ENCODE assay signal across 35 cellular contexts in the genomic region with DNA sequence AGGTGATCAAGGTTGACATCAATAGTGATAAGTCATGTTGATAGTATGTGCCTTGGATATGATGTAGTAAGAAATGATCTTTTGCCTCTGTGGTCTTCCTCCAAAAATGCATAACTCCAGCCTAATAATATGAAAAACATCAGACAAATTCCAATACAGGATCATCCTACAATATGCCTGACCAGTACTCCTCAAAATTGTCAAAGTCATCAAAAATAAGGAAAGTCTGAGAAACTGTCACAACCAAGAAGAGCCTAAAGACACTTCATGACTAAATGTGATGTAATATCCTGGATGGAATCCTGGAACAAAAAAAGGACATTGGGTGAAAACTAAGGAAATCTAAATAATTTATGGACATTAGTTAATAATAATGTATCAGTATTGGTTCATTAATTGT. TPM values are rescaled to one million over a fixed set of nuclear protein-coding genes. Genes with fewer than 3 reads are reported as not detected.
A peak's percentile ranks its signal among the peaks of the same experiment; 100 is the strongest.
DNase-seq lines count a peak whose midpoint lies in the region; ATAC-seq, FAIRE-seq and TF ChIP-seq lines count a peak whose summit lies in the region.
"Had no signal": no experiment of that assay in that cellular context is flagged by ENCODE, and none has a peak within 500 bp of the region (broad histone marks: within the 10 kb centered on the region; RNA-seq: fewer than 3 reads in every experiment).

No MANE protein-coding gene starts in this region.

- intact Hi-C loops in HepG2 (cut with micrococcal nuclease; ENCODE audit: unreplicated experiment), result no loop called here
- intact Hi-C loops in right lobe of liver (cut with DNase I), result no loop called here
- intact Hi-C loops in K562 (cut with micrococcal nuclease), result no loop called here
- intact Hi-C loops in Right ventricle myocardium superior (cut with DNase I), result no loop called here
- intact Hi-C loops in natural killer cell (cut with micrococcal nuclease), result no loop called here

- FAIRE-seq in HepG2 (lab: Jason Lieb, UNC), result no peak
- no peak for FAIRE-seq in A549 (lab: Jason Lieb, UNC)
- no peak for FAIRE-seq in K562 (lab: Jason Lieb, UNC)
- FAIRE-seq: D721Med had no signal

- CTCF ChIA-PET in HepG2 (lab: Yijun Ruan, JAX; ENCODE audit: low intra/inter-chr PET ratio, low total read pairs), result no interaction called here
- CTCF ChIA-PET in A549 (lab: Yijun Ruan, JAX), result no interaction called here
- CTCF ChIA-PET in K562 (lab: Yijun Ruan, JAX; ENCODE audit: low intra/inter-chr PET ratio), result no interaction called here

- H3K9ac ChIP-seq in HepG2 (ENCODE audit: insufficient read depth, low read depth, low read length) (no peak overlapping the region), K562 (ENCODE audit: insufficient read depth in 1 of 2, low read depth in 2 of 2, low read length in 2 of 2) (no peak overlapping the region)
- H3K9ac ChIP-seq: BLaER1; BLaER1 treated with 17β-estradiol and CSF1 and Interleukin-3, amounts not matched to agents 10 nM and 100 nM had no signal

- TF ChIP-seq EP300 in HepG2 (IDR thresholded peaks at IDR 0.05; ENCODE audit: low read depth in 2 of 2, low read length in 2 of 2) (no peak), HepG2 (CRISPR knock-in tag; IDR thresholded peaks at IDR 0.05; ENCODE audit: borderline replicate concordance) (no peak), A549 (IDR thresholded peaks at IDR 0.05) (no peak), K562 (IDR thresholded peaks at IDR 0.05; ENCODE audit: low read length) (no peak)

- H3K27ac ChIP-seq in HepG2 (ENCODE audit: extremely low read length, insufficient read depth, low read length) (no peak overlapping the region), right lobe of liver (no peak overlapping the region), A549 (no peak overlapping the region), K562 (ENCODE audit: extremely low read depth, low read depth, low read length) (no peak overlapping the region), osteoblast (ENCODE audit: low read depth, low read length) (no peak overlapping the region)
- H3K27ac ChIP-seq: 22Rv1; BLaER1; BLaER1 treated with 17β-estradiol and CSF1 and Interleukin-3, amounts not matched to agents 10 nM and 100 nM; C4-2B had no signal

- H2AFZ ChIP-seq in HepG2 (ENCODE audit: low read length), result no peak overlapping the region
- H2AFZ ChIP-seq in K562 (ENCODE audit: low read depth, low read length), result no peak overlapping the region
- H2AFZ ChIP-seq in osteoblast (ENCODE audit: low read length), result no peak overlapping the region

- H3K36me3 Mint-ChIP-seq in natural killer cell, result no peaks in the 10 kb centered on the region
- H3K36me3 Mint-ChIP-seq: CD14-positive monocyte; CD4-positive, alpha-beta memory T cell; CD4-positive, CD25-positive, alpha-beta regulatory T cell; CD8-positive, alpha-beta memory T cell; CD8-positive, alpha-beta T cell had no signal

- TF ChIP-seq CTCF in HepG2 (CRISPR knock-in tag; IDR thresholded peaks at IDR 0.05) (no peak), right lobe of liver (IDR thresholded peaks at IDR 0.05) (no peak), A549 (IDR thresholded peaks at IDR 0.05) (no peak), K562 (IDR thresholded peaks at IDR 0.05 in 2 of 3, conservative IDR thresholded peaks at IDR 0.05 in 1 of 3; ENCODE audit: insufficient read depth in 2 of 3, low read depth in 1 of 3, low read length in 3 of 3) (no peak), osteoblast (IDR thresholded peaks at IDR 0.05; ENCODE audit: extremely low read depth, low read depth, low read length) (no peak), natural killer cell (IDR thresholded peaks at IDR 0.05) (no peak)

- no peaks in the 10 kb centered on the region for H3K36me3 ChIP-seq in HepG2 (replicated peaks in 1 of 2; ENCODE audit: control insufficient read depth in 1 of 2, insufficient read depth in 2 of 2, low read length in 2 of 2)
- no peaks in the 10 kb centered on the region for H3K36me3 ChIP-seq in right lobe of liver
- no peaks in the 10 kb centered on the region for H3K36me3 ChIP-seq in K562 (ENCODE audit: control insufficient read depth, insufficient read depth, low read length)
- H3K36me3 ChIP-seq in osteoblast (ENCODE audit: insufficient read depth, low read length), result no peaks in the 10 kb centered on the region
- H3K36me3 ChIP-seq: BE2C; BLaER1; BLaER1 treated with 17β-estradiol and CSF1 and Interleukin-3, amounts not matched to agents 10 nM and 100 nM had no signal

- no peak overlapping the region for H3K27ac Mint-ChIP-seq in natural killer cell
- H3K27ac Mint-ChIP-seq: B cell; CD14-positive monocyte; CD4-positive, alpha-beta T cell; CD8-positive, alpha-beta memory T cell; CD8-positive, alpha-beta T cell had no signal

- in situ Hi-C loops in HepG2 (cut with HindIII; ENCODE audit: extremely low pct_ligation_motif_present, low pct_unique_long_range_greater_than_20kb) (no loop called here), K562 (cut with MboI) (no loop called here)

- no peak overlapping the region for H3K4me2 ChIP-seq in HepG2 (ENCODE audit: low read depth, low read length)
- H3K4me2 ChIP-seq in A549, result no peak overlapping the region
- no peak overlapping the region for H3K4me2 ChIP-seq in K562 (ENCODE audit: insufficient read depth, low read length)
- no peak overlapping the region for H3K4me2 ChIP-seq in osteoblast (ENCODE audit: insufficient read depth, low read length)
- H3K4me2 ChIP-seq: BLaER1; BLaER1 treated with 17β-estradiol and CSF1 and Interleukin-3, amounts not matched to agents 10 nM and 100 nM had no signal

- H3K9me3 ChIP-seq in HepG2 (ENCODE audit: low read length) (no peaks in the 10 kb centered on the region; the same call in 1 of the 2 replicates), right lobe of liver (no peaks in the 10 kb centered on the region), A549 (no peaks in the 10 kb centered on the region), K562 (replicated peaks; ENCODE audit: control insufficient read depth, insufficient read depth, low read depth, low read length) (no peaks in the 10 kb centered on the region), osteoblast (ENCODE audit: low read depth, low read length) (no peaks in the 10 kb centered on the region)
- H3K9me3 ChIP-seq: BE2C, Caco-2 had no signal

- ATAC-seq in HepG2 (no peak), right lobe of liver (no peak), A549 (no peak), K562 (no peak), Right ventricle myocardium superior (ENCODE audit: poor library complexity) (no peak), natural killer cell (no peak)
- ATAC-seq: CD8-positive, alpha-beta T cell had no signal

- H3K79me2 ChIP-seq in HepG2 (ENCODE audit: insufficient read depth, low read length) (no peaks in the 10 kb centered on the region), K562 (ENCODE audit: control insufficient read depth, insufficient read depth, low read length) (no peaks in the 10 kb centered on the region), osteoblast (ENCODE audit: insufficient read depth, low read length) (no peaks in the 10 kb centered on the region)

- TF ChIP-seq RAD21 in HepG2 (CRISPR knock-in tag; IDR thresholded peaks at IDR 0.05), result no peak
- TF ChIP-seq RAD21 in A549 (conservative IDR thresholded peaks at IDR 0.05 in 1 of 2, IDR thresholded peaks at IDR 0.05 in 1 of 2), result no peak
- no peak for TF ChIP-seq RAD21 in K562 (CRISPR knock-in tag; conservative IDR thresholded peaks at IDR 0.05 in 1 of 2, IDR thresholded peaks at IDR 0.05 in 1 of 2)

- H3K4me3 Mint-ChIP-seq in natural killer cell, result no peak overlapping the region
- H3K4me3 Mint-ChIP-seq: B cell; CD14-positive monocyte; CD4-positive, alpha-beta memory T cell; CD4-positive, alpha-beta T cell; CD4-positive, CD25-positive, alpha-beta regulatory T cell; CD8-positive, alpha-beta memory T cell; CD8-positive, alpha-beta T cell had no signal

- DNase-seq in HepG2 (ENCODE audit: low spot score) (no peak), right lobe of liver (no peak), A549 (ENCODE audit: low read depth in 1 of 2, low spot score in 1 of 2) (no peak), K562 (ENCODE audit: extremely low read depth in 1 of 4, low spot score in 3 of 4) (no peak), osteoblast (ENCODE audit: insufficient read length, low spot score, missing footprints) (peak; percentile 6), Right ventricle myocardium superior (no peak), natural killer cell (no peak), HUDEP-2 (lab: John Stamatoyannopoulos, UW; ENCODE audit: unreplicated experiment in 76 of 76) (no peak)
- DNase-seq: 8988T; ACHN; AML-193; BE2C; C1 segment of cervical spinal cord; Caco-2; Calu3; CD4-positive, alpha-beta memory T cell; CD4-positive, alpha-beta T cell; CD4-positive, CD25-positive, alpha-beta regulatory T cell; CD8-positive, alpha-beta memory T cell; CD8-positive, alpha-beta T cell; COR-L47; DMS 273 treated with DMSO at 0.1 percent for 48 hours; DMS153; DMS53; DMS79; DMS79 treated with DMSO at 0.1 percent for 48 hours; DND-41; EL had no signal

- no peak for TF ChIP-seq POLR2A in HepG2 (IDR thresholded peaks at IDR 0.05; ENCODE audit: insufficient read depth in 1 of 2, low read depth in 2 of 2, low read length in 2 of 2)
- no peak for TF ChIP-seq POLR2A in right lobe of liver (IDR thresholded peaks at IDR 0.05)
- TF ChIP-seq POLR2A in A549 (IDR thresholded peaks at IDR 0.05; ENCODE audit: low read length), result no peak
- no peak for TF ChIP-seq POLR2A in K562 (conservative IDR thresholded peaks at IDR 0.05)

- POLR2A ChIA-PET in HepG2 (lab: Yijun Ruan, JAX), result no interaction called here
- POLR2A ChIA-PET in A549 (lab: Yijun Ruan, JAX), result no interaction called here
- POLR2A ChIA-PET in K562 (lab: Yijun Ruan, JAX), result no interaction called here

- H3K9me1 ChIP-seq in K562 (ENCODE audit: control insufficient read depth, insufficient read depth, low read length), result no peaks in the 10 kb centered on the region

- H3K9me3 Mint-ChIP-seq in natural killer cell, result peaks cover 0 to 6% of the 10 kb centered on the region in 2 donors
- H3K9me3 Mint-ChIP-seq: CD4-positive, alpha-beta T cell had no signal

- peaks cover 31 to 37% of the 10 kb centered on the region in 2 donors for H3K27me3 Mint-ChIP-seq in natural killer cell (ENCODE audit: low read depth in 2 of 2)

- BruUV-seq in HepG2 (replicated peaks; lab: Mats Ljungman, UMichigan), result no TSS peak
- no TSS peak for BruUV-seq in K562 (replicated peaks; lab: Mats Ljungman, UMichigan)

- H3K4me1 ChIP-seq in HepG2 (ENCODE audit: insufficient read depth, low read length) (no peaks in the 10 kb centered on the region), right lobe of liver (no peaks in the 10 kb centered on the region), A549 (no peaks in the 10 kb centered on the region), K562 (replicated peaks in 1 of 2; ENCODE audit: control insufficient read depth in 2 of 2, insufficient read depth in 2 of 2, low read length in 2 of 2) (no peaks in the 10 kb centered on the region), osteoblast (ENCODE audit: insufficient read depth, low read length) (no peaks in the 10 kb centered on the region)
- H3K4me1 ChIP-seq: BE2C, Caco-2 had no signal

- H3K4me3 ChIP-seq in HepG2 (replicated peaks in 1 of 3; ENCODE audit: insufficient read depth in 1 of 3, low read depth in 2 of 3, low read length in 3 of 3), result no peak overlapping the region
- H3K4me3 ChIP-seq in right lobe of liver, result no peak overlapping the region
- no peak overlapping the region for H3K4me3 ChIP-seq in A549
- no peak overlapping the region for H3K4me3 ChIP-seq in K562
- H3K4me3 ChIP-seq in osteoblast (ENCODE audit: insufficient read depth, low read length), result no peak overlapping the region
- H3K4me3 ChIP-seq: BLaER1; BLaER1 treated with 17β-estradiol and CSF1 and Interleukin-3, amounts not matched to agents 10 nM and 100 nM had no signal

- peaks cover 0 to 6% of the 10 kb centered on the region in 2 donors for H3K4me1 Mint-ChIP-seq in natural killer cell

- H3K27me3 ChIP-seq in HepG2 (ENCODE audit: control insufficient read depth in 1 of 2, insufficient read depth in 2 of 2, low read length in 2 of 2), result peaks cover 0 to 4% of the 10 kb centered on the region in 2 experiments; a peak in 2 of 5 replicates
- H3K27me3 ChIP-seq in right lobe of liver, result no peaks in the 10 kb centered on the region
- H3K27me3 ChIP-seq in K562 (ENCODE audit: control insufficient read depth in 2 of 2, insufficient read depth in 2 of 2, low read length in 2 of 2), result no peaks in the 10 kb centered on the region
- no peaks in the 10 kb centered on the region for H3K27me3 ChIP-seq in osteoblast (ENCODE audit: insufficient read depth, low read length)
- H3K27me3 ChIP-seq: BLaER1; BLaER1 treated with 17β-estradiol and CSF1 and Interleukin-3, amounts not matched to agents 10 nM and 100 nM had no signal

- H4K20me1 ChIP-seq in HepG2 (ENCODE audit: insufficient read depth, low read length) (no peaks in the 10 kb centered on the region), K562 (replicated peaks; ENCODE audit: control insufficient read depth, insufficient read depth, low read length) (no peaks in the 10 kb centered on the region), osteoblast (ENCODE audit: insufficient read depth, low read length) (no peaks in the 10 kb centered on the region)
- H4K20me1 ChIP-seq: BLaER1; BLaER1 treated with 17β-estradiol and CSF1 and Interleukin-3, amounts not matched to agents 10 nM and 100 nM had no signal

RNA-seq across cellular contexts. Expression of a gene that starts 50.3 kb away (rescaled TPM):
- total RNA-seq in HepG2 (2016; rRNA removed; fragmentation: Illumina TruSeq; extraction: Trizol), result 14.5 and 16.5 TPM in 2 replicates
- 12.9 and 14.7 TPM in 2 replicates for total RNA-seq in HepG2 (2016; cell fraction: cytosol; rRNA removed; fragmentation: Illumina TruSeq; extraction: Trizol; ENCODE audit: low read depth)
- 15.7 and 17.7 TPM in 2 replicates for total RNA-seq in HepG2 (2016; cell fraction: insoluble cytoplasmic fraction; rRNA removed; fragmentation: Illumina TruSeq; extraction: Trizol)
- 6.3 and 9.2 TPM in 2 replicates for total RNA-seq in HepG2 (2016; cell fraction: membrane; rRNA removed; fragmentation: Illumina TruSeq; extraction: Trizol)
- total RNA-seq in HepG2 (2016; cell fraction: nucleus; rRNA removed; fragmentation: Illumina TruSeq; extraction: Trizol), result 28.7 and 32.0 TPM in 2 replicates
- 3.8 and 5.3 TPM in 2 replicates for polyA plus RNA-seq in HepG2 (2011; rRNA removed)
- 1.4 and 2.2 TPM in 2 replicates for polyA plus RNA-seq in HepG2 (2011; cell fraction: cytosol; rRNA removed)
- polyA plus RNA-seq in HepG2 (2011; cell fraction: nucleus; rRNA removed), result 3.8 TPM in 2 replicates
- 7.5 and 8.0 TPM in 2 replicates for polyA plus RNA-seq in HepG2 (2012)
- polyA plus RNA-seq in HepG2 (2016; cell fraction: cytosol; fragmentation: Illumina TruSeq; extraction: Trizol; ENCODE audit: low read depth), result 4.7 and 5.7 TPM in 2 replicates
- polyA plus RNA-seq in HepG2 (2016; cell fraction: insoluble cytoplasmic fraction; fragmentation: Illumina TruSeq; extraction: Trizol; ENCODE audit: low read depth), result 9.4 and 11.8 TPM in 2 replicates
- 4.8 and 6.3 TPM in 2 replicates for polyA plus RNA-seq in HepG2 (2016; cell fraction: membrane; fragmentation: Illumina TruSeq; extraction: Trizol; ENCODE audit: low read depth)
- 8.6 and 9.4 TPM in 2 replicates for polyA plus RNA-seq in HepG2 (2016; cell fraction: nucleus; fragmentation: Illumina TruSeq; extraction: Trizol; ENCODE audit: insufficient read depth, low read depth)
- polyA minus RNA-seq in HepG2 (2011; rRNA and poly(A)+ RNA removed; ENCODE audit: low replicate concordance), result 5.2 and 7.8 TPM in 2 replicates
- 5.4 and 7.4 TPM in 2 replicates for polyA minus RNA-seq in HepG2 (2011; cell fraction: cytosol; rRNA and poly(A)+ RNA removed)
- 53.7 and 60.4 TPM in 2 replicates for polyA minus RNA-seq in HepG2 (2011; cell fraction: nucleus; rRNA and poly(A)+ RNA removed)
- 1 to 10 TPM; 4.3 to 8.7 (median 6.2) TPM for total RNA-seq in right lobe of liver
- 7.5 and 9.7 TPM in 2 replicates for polyA plus RNA-seq in A549 (2011; rRNA removed)
- 1.5 and 1.9 TPM in 2 replicates for polyA plus RNA-seq in A549 (2012; cell fraction: cytosol; rRNA removed)
- polyA plus RNA-seq in A549 (2012; cell fraction: nucleus; rRNA removed), result 1.3 and 1.9 TPM in 2 replicates
- polyA plus RNA-seq in A549 (2017; fragmentation: RNase III; extraction: RNeasy Plus Mini Kit Qiagen cat#74134 plus additional on column Dnase treatment), result 4.6 to 6.4 TPM (median 4.8 TPM) in 3 replicates
- 6.1 and 6.7 TPM in 2 replicates for polyA minus RNA-seq in A549 (2011; rRNA and poly(A)+ RNA removed)
- total RNA-seq in K562 (2011; cell fraction: chromatin; rRNA removed; ENCODE audit: low replicate concordance), result 18.2 and 43.1 TPM in 2 replicates
- 4.5 and 5.5 TPM in 2 replicates for total RNA-seq in K562 (2011; cell fraction: nucleolus; rRNA removed)
- total RNA-seq in K562 (2011; cell fraction: nucleoplasm; rRNA removed), result 10.4 and 18.3 TPM in 2 replicates
- total RNA-seq in K562 (2014; rRNA removed), result 7.9 and 18.2 TPM in 2 replicates
- total RNA-seq in K562 (2014; rRNA removed; fragmentation: Illumina TruSeq; extraction: Trizol), result 17.9 and 20.9 TPM in 2 replicates
- 17.0 and 17.9 TPM in 2 replicates for total RNA-seq in K562 (2015; rRNA removed; fragmentation: Illumina TruSeq; extraction: Trizol)
- total RNA-seq in K562 (2021), result 20.3 and 24.5 TPM in 2 replicates
- 16.8 and 17.4 TPM in 2 replicates for polyA plus RNA-seq in K562 (2011; rRNA removed)
- polyA plus RNA-seq in K562 (2011; cell fraction: cytosol; rRNA removed), result 2.1 and 3.5 TPM in 2 replicates
- 8.4 and 13.0 TPM in 2 replicates for polyA plus RNA-seq in K562 (2011; cell fraction: nucleus; rRNA removed)
- polyA plus RNA-seq in K562 (2012), result 8.6 and 11.3 TPM in 2 replicates
- polyA plus RNA-seq in K562 (2014; fragmentation: Illumina TruSeq; extraction: Trizol), result 9.2 and 11.1 TPM in 2 replicates
- 1 to 10 TPM; 3.1 to 4.3 TPM for polyA plus RNA-seq in K562 (2014; fragmentation: Nextera tagmentation; extraction: Ambion mirVana)
- 7.5 and 7.7 TPM in 2 replicates for polyA plus RNA-seq in K562 (2014; rRNA removed)
- 24.2 and 32.0 TPM in 2 replicates for polyA minus RNA-seq in K562 (2011; rRNA and poly(A)+ RNA removed)
- polyA minus RNA-seq in K562 (2011; cell fraction: cytosol; rRNA and poly(A)+ RNA removed), result 5.1 and 8.8 TPM in 2 replicates
- 22.3 and 51.0 TPM in 2 replicates for polyA minus RNA-seq in K562 (2011; cell fraction: nucleus; rRNA and poly(A)+ RNA removed)
- 13.3 and 15.9 TPM in 2 replicates for total RNA-seq in osteoblast
- 7.7 TPM for total RNA-seq in Right ventricle myocardium superior
- 10 to 100 TPM; 19.9 to 28.4 (median 26.4) TPM for total RNA-seq in natural killer cell
